In the genomic region with DNA sequence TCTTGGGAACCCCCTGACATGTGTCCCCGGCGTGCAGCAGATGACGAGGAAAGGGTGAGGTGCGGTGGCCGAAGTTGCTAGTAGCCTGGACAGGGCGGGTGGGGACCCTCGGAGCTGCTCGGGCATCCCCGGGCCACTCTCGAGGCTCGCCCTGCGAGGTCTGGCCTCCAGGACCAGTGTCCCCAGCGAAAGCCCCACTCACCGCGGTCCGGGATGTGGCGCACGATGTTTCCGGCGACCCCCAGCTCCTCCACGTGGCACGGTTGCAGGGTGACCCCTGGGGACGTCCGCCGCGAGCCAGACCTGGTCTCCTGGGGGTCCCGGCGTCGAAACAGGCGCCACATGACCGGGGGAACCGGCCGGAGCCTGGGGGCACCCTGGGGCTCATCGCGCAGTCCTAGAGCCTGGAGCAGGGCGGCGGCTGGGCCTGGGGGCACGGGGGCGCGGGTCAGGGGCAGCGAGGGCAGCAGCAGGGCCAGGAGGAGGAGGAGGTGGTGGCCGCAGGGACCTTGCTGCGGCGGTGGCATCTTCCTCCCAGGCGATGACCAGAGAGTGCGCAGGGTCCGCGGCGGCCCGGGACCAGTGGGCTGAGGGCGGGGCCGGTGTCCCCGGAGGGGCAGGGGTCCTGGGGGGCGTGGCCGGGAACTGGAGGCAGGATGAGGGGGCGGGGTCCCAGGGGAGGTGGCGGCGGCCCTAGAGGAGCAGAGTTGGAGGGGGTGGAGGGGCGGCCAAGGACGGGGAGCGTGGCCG, we compare ENCODE assay signal across 18 cellular contexts. TPM values are rescaled to one million over a fixed set of nuclear protein-coding genes. Genes with fewer than 3 reads are reported as not detected.
"Had no signal": no experiment of that assay in that cellular context is flagged by ENCODE, and none has a peak within 500 bp of the region (broad histone marks: within the 10 kb centered on the region; RNA-seq: fewer than 3 reads in every experiment).

No MANE protein-coding gene starts in this region.

- H3K27ac Mint-ChIP-seq: activated T-helper 1 cell treated with anti-CD3 and anti-CD28 coated beads, Interleukin-12 subunit alpha, Interleukin-12 subunit beta, Interleukin-2, Interleukin-4 antibody, amounts not matched to agents 30 ng/mL and 10 ng/mL and 1 ng/mL, durations not matched to agents 14 hours and 24 hours and 36 hours; progenitor cell of endocrine pancreas; T-cell had no signal

- H3K4me3 ChIP-seq: gastrocnemius medialis, left lung, right lobe of liver, thoracic aorta, upper lobe of right lung had no signal

- H3K36me3 Mint-ChIP-seq: natural killer cell treated with Interleukin-12 subunit alpha and Interleukin-12 subunit beta and Interleukin-15 and Interleukin-18, amount 100 ng/mL, for 72 hours had no signal

- H3K27me3 Mint-ChIP-seq: progenitor cell of endocrine pancreas had no signal

- H3K27ac ChIP-seq: gastrocnemius medialis, heart left ventricle, left lung, right lobe of liver, thoracic aorta, upper lobe of right lung had no signal

- H3K9me3 ChIP-seq: gastrocnemius medialis, heart left ventricle, left lung, right lobe of liver, thoracic aorta, upper lobe of right lung had no signal

- H3K4me3 Mint-ChIP-seq: activated T-helper 1 cell treated with anti-CD3 and anti-CD28 coated beads, Interleukin-12 subunit alpha, Interleukin-12 subunit beta, Interleukin-2, Interleukin-4 antibody, amounts not matched to agents 30 ng/mL and 10 ng/mL and 1 ng/mL, durations not matched to agents 14 hours and 24 hours and 36 hours; dendritic cell treated with granulocyte-macrophage colony-stimulating factor and Interleukin-4, amounts not matched to agents 40 ng/mL and 50 ng/mL, for 4 days had no signal

- FAIRE-seq: keratinocyte had no signal

- H3K27me3 ChIP-seq: gastrocnemius medialis, right lobe of liver had no signal

- H3K4me1 ChIP-seq: right lobe of liver had no signal

- DNase-seq: activated CD4-positive, CD25-positive, alpha-beta regulatory T cell treated with anti-CD3 and anti-CD28 coated beads, Interleukin-2, amount 50 U/mL, for 72 hours; activated naive CD4-positive, alpha-beta T cell treated with Interleukin-2 at 50 U/mL for 16 hours; effector memory CD8-positive, alpha-beta T cell; gastrocnemius medialis; mesenchymal stem cell; nucleus accumbens; T-cell; T-helper 9 cell; upper lobe of right lung had no signal

- ATAC-seq: effector memory CD8-positive, alpha-beta T cell; gastrocnemius medialis; left lung; T-cell had no signal

- H3K9me3 Mint-ChIP-seq: activated T-helper 1 cell treated with anti-CD3 and anti-CD28 coated beads, Interleukin-12 subunit alpha, Interleukin-12 subunit beta, Interleukin-2, Interleukin-4 antibody, amounts not matched to agents 30 ng/mL and 10 ng/mL and 1 ng/mL, durations not matched to agents 14 hours and 24 hours and 36 hours; dendritic cell treated with granulocyte-macrophage colony-stimulating factor and Interleukin-4, amounts not matched to agents 40 ng/mL and 50 ng/mL, for 4 days; effector memory CD8-positive, alpha-beta T cell; natural killer cell treated with Interleukin-12 subunit alpha and Interleukin-12 subunit beta and Interleukin-15 and Interleukin-18, amount 100 ng/mL, for 72 hours; T-cell had no signal

RNA-seq across cellular contexts. Expression of gene CERS1, which starts 26.0 kb away (rescaled TPM):
- total RNA-seq: activated T-helper 1 cell treated with anti-CD3 and anti-CD28 coated beads, Interleukin-12 subunit alpha, Interleukin-12 subunit beta, Interleukin-2, Interleukin-4 antibody, amounts not matched to agents 30 ng/mL and 10 ng/mL and 1 ng/mL, durations not matched to agents 14 hours and 24 hours and 36 hours; natural killer cell treated with Interleukin-12 subunit alpha and Interleukin-12 subunit beta and Interleukin-15 and Interleukin-18, amount 100 ng/mL, for 72 hours; right lobe of liver; upper lobe of right lung had no signal
